1 cellular context compared by ENCODE assay signal in genomic region chr1:228308628-228309547, GRCh38.
TF ChIP-seq lines count a peak whose summit lies in the region.

No MANE protein-coding gene starts in this region.

TF ChIP-seq in HCT116, 20 proteins besides CTCF, POLR2A, EP300 and RAD21 (continued from another document):
- no peak for TF ChIP-seq REST (IDR thresholded peaks at IDR 0.05; ENCODE audit: low read depth)
- no peak for TF ChIP-seq TCF7L2 (IDR thresholded peaks at IDR 0.05; ENCODE audit: borderline replicate concordance, extremely low read depth, insufficient read depth, insufficient read length)
